ENCODE assay signal across 29 cellular contexts in the genomic region with DNA sequence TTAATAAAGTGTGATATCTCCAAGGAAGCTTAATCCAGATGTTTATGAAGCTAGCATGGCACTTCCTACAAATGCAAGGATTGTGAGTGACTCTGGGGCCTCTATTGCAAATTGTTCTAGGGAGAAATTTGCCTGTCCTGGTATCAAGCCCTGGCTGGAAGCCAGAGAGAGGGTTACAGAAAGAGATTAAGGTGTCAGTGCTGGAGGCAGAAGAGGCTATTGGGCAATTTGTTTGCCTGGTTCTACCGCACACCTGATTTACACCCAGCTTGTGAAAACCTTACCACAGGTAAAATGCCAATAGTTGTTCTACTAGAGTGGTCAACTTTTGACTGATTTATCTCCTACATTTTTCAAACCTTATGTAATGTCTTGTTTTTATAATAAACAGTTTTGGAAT.
"Had no signal": no experiment of that assay in that cellular context is flagged by ENCODE, and none has a peak within 500 bp of the region (broad histone marks: within the 10 kb centered on the region; RNA-seq: fewer than 3 reads in every experiment).

No MANE protein-coding gene starts in this region.

- H3K9me3 Mint-ChIP-seq: type B pancreatic cell had no signal

- FAIRE-seq: endometrium had no signal

- DNase-seq: activated B cell treated with CpG ODN at 0.5 μM for 24 hours; activated CD4-positive, alpha-beta T cell treated with anti-CD3 and anti-CD28 coated beads, Interleukin-2, amount 50 U/mL, for 1 hour; activated naive CD4-positive, alpha-beta T cell; activated T-cell treated with anti-CD3 and anti-CD28 coated beads for 4 hours; activated T-cell treated with anti-CD3 and anti-CD28 coated beads, Interleukin-2, amount 50 U/mL, for 72 hours; cerebellar nuclear complex; colonic mucosa; effector CD8-positive, alpha-beta T cell; foreskin fibroblast; head of caudate nucleus; hippocampal formation; immature natural killer cell; naive B cell; nephron progenitor cell; ovary; retina; sigmoid colon; small intestine; stimulated activated CD4-positive, alpha-beta T cell treated with anti-CD3 and anti-CD28 coated beads, Interleukin-4, amount 100 ng/mL, for 24 hours; stimulated activated naive CD8-positive, alpha-beta T cell treated with anti-CD3 and anti-CD28 coated beads, Interleukin-15, amount 100 ng/mL, for 72 hours; substantia nigra; uterus had no signal

- H3K27ac Mint-ChIP-seq: activated B cell treated with CpG ODN at 0.5 μM for 24 hours; activated naive CD4-positive, alpha-beta T cell treated with anti-CD3 and anti-CD28 coated beads, Interleukin-2, amount 50 U/mL, for 72 hours; activated T-cell treated with anti-CD3 and anti-CD28 coated beads, Interleukin-2, amount 50 U/mL, for 72 hours; immature natural killer cell; naive B cell; nephron progenitor cell; stimulated activated memory B cell treated with anti-CD40 and anti-IgM and Interleukin-4, amounts not matched to agents 10 μg/mL and 1 μg/mL and 100 μg/mL, for 72 hours; stimulated activated naive CD8-positive, alpha-beta T cell treated with anti-CD3 and anti-CD28 coated beads, Interleukin-15, amount 100 ng/mL, for 72 hours; T-helper 2 cell treated with Interferon-gamma antibody and Interleukin-4, amounts not matched to agents 5 μg/mL and 100 μg/mL, for 36 hours; type B pancreatic cell had no signal

- H3K4me3 ChIP-seq: colonic mucosa, ovary, prostate gland, sigmoid colon, uterus had no signal

- H3K9me3 ChIP-seq: colonic mucosa, neutrophil, ovary, prostate gland, sigmoid colon, uterus had no signal

- H3K27me3 Mint-ChIP-seq: activated B cell treated with CpG ODN at 0.5 μM for 24 hours; naive B cell; stimulated activated memory B cell treated with anti-CD40 and anti-IgM and Interleukin-4, amounts not matched to agents 10 μg/mL and 1 μg/mL and 100 μg/mL, for 72 hours; stimulated activated naive CD8-positive, alpha-beta T cell treated with anti-CD3 and anti-CD28 coated beads, Interleukin-15, amount 100 ng/mL, for 72 hours; type B pancreatic cell had no signal

- H3K36me3 ChIP-seq: colonic mucosa, neutrophil, ovary, prostate gland, sigmoid colon, uterus had no signal

- H3K36me3 Mint-ChIP-seq: naive B cell; stimulated activated memory B cell treated with anti-CD40 and anti-IgM and Interleukin-4, amounts not matched to agents 10 μg/mL and 1 μg/mL and 100 μg/mL, for 72 hours; type B pancreatic cell had no signal

- H3K4me1 Mint-ChIP-seq: activated B cell treated with CpG ODN at 0.5 μM for 24 hours; immature natural killer cell; naive B cell; stimulated activated memory B cell treated with anti-CD40 and anti-IgM and Interleukin-4, amounts not matched to agents 10 μg/mL and 1 μg/mL and 100 μg/mL, for 72 hours; stimulated activated naive CD8-positive, alpha-beta T cell treated with anti-CD3 and anti-CD28 coated beads, Interleukin-15, amount 100 ng/mL, for 72 hours had no signal

- H3K27ac ChIP-seq: colonic mucosa, neutrophil, ovary, prostate gland, sigmoid colon, uterus had no signal

- H3K4me3 Mint-ChIP-seq: activated B cell treated with CpG ODN at 0.5 μM for 24 hours; activated T-cell treated with anti-CD3 and anti-CD28 coated beads, Interleukin-2, amount 50 U/mL, for 72 hours; immature natural killer cell; naive B cell; nephron progenitor cell; stimulated activated memory B cell treated with anti-CD40 and anti-IgM and Interleukin-4, amounts not matched to agents 10 μg/mL and 1 μg/mL and 100 μg/mL, for 72 hours; stimulated activated naive CD8-positive, alpha-beta T cell treated with anti-CD3 and anti-CD28 coated beads, Interleukin-15, amount 100 ng/mL, for 72 hours; T-helper 2 cell treated with Interferon-gamma antibody and Interleukin-4, amounts not matched to agents 5 μg/mL and 100 μg/mL, for 36 hours; type B pancreatic cell had no signal

- ATAC-seq: activated naive CD4-positive, alpha-beta T cell treated with anti-CD3 and anti-CD28 coated beads, Interleukin-2, amount 50 U/mL, for 72 hours; activated T-cell treated with anti-CD3 and anti-CD28 coated beads, Interleukin-2, amount 50 U/mL, for 72 hours; stimulated activated memory B cell treated with anti-CD40 and anti-IgM and Interleukin-4, amounts not matched to agents 10 μg/mL and 1 μg/mL and 100 μg/mL, for 72 hours; stimulated activated naive CD8-positive, alpha-beta T cell treated with anti-CD3 and anti-CD28 coated beads, Interleukin-15, amount 100 ng/mL, for 72 hours had no signal

- H3K27me3 ChIP-seq: colonic mucosa, neutrophil, ovary, sigmoid colon, uterus had no signal

- H3K4me1 ChIP-seq: colonic mucosa, prostate gland, sigmoid colon, uterus had no signal
